In genomic region chr12:77932216-77932615, GRCh38 we compare ENCODE assay signal across 2 cellular contexts.
TF ChIP-seq lines count a peak whose summit lies in the region.

No MANE protein-coding gene starts in this region.

TF ChIP-seq in GM23338, 12 proteins besides CTCF, POLR2A, EP300 and RAD21 (continued from another document):
- TF ChIP-seq ZNF462 (CRISPR knock-in tag; IDR thresholded peaks at IDR 0.05) (no peak), NANOG (IDR thresholded peaks at IDR 0.05; ENCODE audit: borderline replicate concordance) (no peak), REST (IDR thresholded peaks at IDR 0.05; ENCODE audit: unreplicated experiment) (no peak), EZH2 (IDR thresholded peaks at IDR 0.05; ENCODE audit: low read depth, unreplicated experiment) (no peak), EZH2phosphoT487 (IDR thresholded peaks at IDR 0.05; ENCODE audit: unreplicated experiment) (no peak), POLR2AphosphoS5 (IDR thresholded peaks at IDR 0.05; ENCODE audit: low read depth) (no peak), ETS1 (IDR thresholded peaks at IDR 0.05) (no peak), ZNF114 (CRISPR knock-in tag; IDR thresholded peaks at IDR 0.05) (no peak)

TF ChIP-seq in SK-N-SH, 30 proteins besides CTCF, POLR2A, EP300 and RAD21 (continued from another document):
- no peak for TF ChIP-seq REST (IDR thresholded peaks at IDR 0.05; ENCODE audit: low read depth, low read length)
- TF ChIP-seq MXI1 (IDR thresholded peaks at IDR 0.05; ENCODE audit: low read depth, low read length), result no peak
- no peak for TF ChIP-seq USF1 (IDR thresholded peaks at IDR 0.05; ENCODE audit: borderline replicate concordance, low read depth)
- no peak for TF ChIP-seq FOXM1 (IDR thresholded peaks at IDR 0.05; ENCODE audit: low read depth)
- TF ChIP-seq YY1 (IDR thresholded peaks at IDR 0.05; ENCODE audit: low read depth), result no peak
- no peak for TF ChIP-seq EZH2phosphoT487 (IDR thresholded peaks at IDR 0.05; ENCODE audit: borderline replicate concordance, low read depth)
TF ChIP-seq in SK-N-SH: peak in this region for 0.
